ENCODE assay signal across 11 cellular contexts in genomic region chr20:54221996-54222890, GRCh38. TPM values are rescaled to one million over a fixed set of nuclear protein-coding genes. Genes with fewer than 3 reads are reported as not detected.
DNase-seq lines count a peak whose midpoint lies in the region; ATAC-seq and TF ChIP-seq lines count a peak whose summit lies in the region.
"Had no signal": no experiment of that assay in that cellular context is flagged by ENCODE, and none has a peak within 500 bp of the region (broad histone marks: within the 10 kb centered on the region; RNA-seq: fewer than 3 reads in every experiment).

No MANE protein-coding gene starts in this region.

- ATAC-seq in HG03280 (IDR thresholded peaks at IDR 0.05; ENCODE audit: unreplicated experiment) (no peak), GM21423 (IDR thresholded peaks at IDR 0.05; ENCODE audit: unreplicated experiment) (no peak)

- no peaks in the 10 kb centered on the region for H3K9me3 Mint-ChIP-seq in T-helper 2 cell treated with Interferon-gamma antibody and Interleukin-4, amounts not matched to agents 5 μg/mL and 100 μg/mL, for 36 hours
- H3K9me3 Mint-ChIP-seq in nephron progenitor cell, result no peaks in the 10 kb centered on the region

- peaks cover 8% of the 10 kb centered on the region for H3K36me3 Mint-ChIP-seq in T-helper 2 cell treated with Interferon-gamma antibody and Interleukin-4, amounts not matched to agents 5 μg/mL and 100 μg/mL, for 36 hours (ENCODE audit: low read depth)
- peaks cover 7% of the 10 kb centered on the region for H3K36me3 Mint-ChIP-seq in nephron progenitor cell (ENCODE audit: low read depth)

- WGBS in lower leg skin, 2 donors, result 40 to 43% methylated on average over 17 of the region's 17 CpGs

- TF ChIP-seq CTCF in nephron progenitor cell (IDR thresholded peaks at IDR 0.05), result no peak
- no peak for TF ChIP-seq CTCF in lower leg skin (IDR thresholded peaks at IDR 0.05)

- peak overlapping the region; percentile 81 for H3K27ac Mint-ChIP-seq in T-helper 2 cell treated with Interferon-gamma antibody and Interleukin-4, amounts not matched to agents 5 μg/mL and 100 μg/mL, for 36 hours
- H3K27ac Mint-ChIP-seq in nephron progenitor cell, result peak overlapping the region; percentile 66

- intact Hi-C loops in lower leg skin (cut with DNase I; ENCODE audit: low total_unique reads), result loop anchor here (10.0 kb wide), 1 partner anchor 423 kb away; no protein-coding TSS in a partner anchor

- H3K4me1 Mint-ChIP-seq in T-helper 2 cell treated with Interferon-gamma antibody and Interleukin-4, amounts not matched to agents 5 μg/mL and 100 μg/mL, for 36 hours (ENCODE audit: low read depth), result peaks cover 19% of the 10 kb centered on the region
- H3K4me1 Mint-ChIP-seq in nephron progenitor cell, result no peaks in the 10 kb centered on the region

- H3K27me3 Mint-ChIP-seq in T-helper 2 cell treated with Interferon-gamma antibody and Interleukin-4, amounts not matched to agents 5 μg/mL and 100 μg/mL, for 36 hours (ENCODE audit: low read depth), result no peaks in the 10 kb centered on the region
- peaks cover 3% of the 10 kb centered on the region for H3K27me3 Mint-ChIP-seq in nephron progenitor cell (ENCODE audit: low read depth, poor library complexity)

- no peak for TF ChIP-seq POLR2A in lower leg skin (IDR thresholded peaks at IDR 0.05)

- no peak for DNase-seq in T-helper 2 cell treated with Interferon-gamma antibody and Interleukin-4, amounts not matched to agents 5 μg/mL and 100 μg/mL, for 36 hours (ENCODE audit: low spot score)
- DNase-seq in T-helper 2 cell (no peak), NCI-H345 (lab: John Stamatoyannopoulos, UW) (peak; percentile 69), dermis blood vessel endothelial cell (peak; percentile 14), nephron progenitor cell (no peak), lower leg skin (ENCODE audit: low spot score in 2 of 2) (no peak)

- peak overlapping the region; percentile 24 for H3K4me3 Mint-ChIP-seq in T-helper 2 cell treated with Interferon-gamma antibody and Interleukin-4, amounts not matched to agents 5 μg/mL and 100 μg/mL, for 36 hours
- H3K4me3 Mint-ChIP-seq in nephron progenitor cell, result no peak overlapping the region

- no peak overlapping the region for H3K4me3 ChIP-seq in lower leg skin (ENCODE audit: low read depth, poor library complexity, severe bottlenecking)
- H3K4me3 ChIP-seq: skin epidermis had no signal

RNA-seq across cellular contexts. Expression of gene PFDN4, which starts 14.4 kb away (rescaled TPM):
- total RNA-seq in dermis blood vessel endothelial cell (77.5 and 124 TPM in 2 replicates), lower leg skin (10 to 100 TPM; 32.8 to 71.0 (median 40.2) TPM)

RNA-seq across cellular contexts. Expression of gene CYP24A1, which starts 48.5 kb away (rescaled TPM):
- not detected in 2 replicates for total RNA-seq in dermis blood vessel endothelial cell
- total RNA-seq in lower leg skin, result under 1 TPM in 3 of 4 donors, not detected in 1; 0.10 to 0.71 (median 0.69) TPM
- total RNA-seq: dermis microvascular lymphatic vessel endothelial cell, LHCN-M2 had no signal

Comparison
In these comparisons a context has a peak if more than half of its experiments do, and no peak if none do; other contexts are left out.
1. DNase-seq: peak in NCI-H345 (single experiment) and dermis blood vessel endothelial cell (single experiment); none in T-helper 2 cell treated with Interferon-gamma antibody and Interleukin-4, amounts not matched to agents 5 μg/mL and 100 μg/mL, for 36 hours (single experiment), T-helper 2 cell (0 of 5), nephron progenitor cell (single experiment) and lower leg skin (0 of 2).